Comparison of ENCODE assay signal across 1 cellular context in genomic region chr11:118401151-118401879, GRCh38.
TF ChIP-seq lines count a peak whose summit lies in the region.

A gene with protein sequence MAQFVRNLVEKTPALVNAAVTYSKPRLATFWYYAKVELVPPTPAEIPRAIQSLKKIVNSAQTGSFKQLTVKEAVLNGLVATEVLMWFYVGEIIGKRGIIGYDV (plus strand): TSS chr11:118401606. CDS start chr11:118401666, 60 bp downstream.

TF ChIP-seq in K562, 482 proteins besides CTCF, POLR2A, EP300 and RAD21 (continued from another document and continues in another):
- TF ChIP-seq MGA (IDR thresholded peaks at IDR 0.05) (0 out of 2 replicates have a peak, but pooled peaks have one; percentile 7), AFF4 (CRISPR knock-in tag; IDR thresholded peaks at IDR 0.05) (peak; percentile 84; the same call in 1 of the 2 replicates), ETV6 (IDR thresholded peaks at IDR 0.05; ENCODE audit: borderline replicate concordance in 1 of 2, low read depth in 2 of 2, low read length in 1 of 2) (no peak), ETV6 (CRISPR knock-in tag; IDR thresholded peaks at IDR 0.05; ENCODE audit: borderline replicate concordance) (no peak), ZMIZ1 (IDR thresholded peaks at IDR 0.05; ENCODE audit: low read depth in 2 of 2, low read length in 2 of 2) (no peak), ESRRA (IDR thresholded peaks at IDR 0.05; ENCODE audit: borderline replicate concordance, low read depth) (peak; percentile 96), CREB5 (CRISPR knock-in tag; IDR thresholded peaks at IDR 0.05) (0 out of 2 replicates have a peak, but pooled peaks have one; percentile 4), TAL1 (IDR thresholded peaks at IDR 0.05) (peak; percentile 43; the same call in 1 of the 2 replicates), ZNF175 (CRISPR knock-in tag; IDR thresholded peaks at IDR 0.05; ENCODE audit: low read depth) (no peak), E2F5 (CRISPR knock-in tag; IDR thresholded peaks at IDR 0.05) (0 out of 2 replicates have a peak, but pooled peaks have one; percentile 42), NFXL1 (CRISPR knock-in tag; IDR thresholded peaks at IDR 0.05) (no peak), KLF16 (IDR thresholded peaks at IDR 0.05) (no peak; the same call in 1 of the 2 replicates), FOXP1 (CRISPR knock-in tag; IDR thresholded peaks at IDR 0.05) (peak; percentile 78; the same call in 1 of the 2 replicates), CCAR2 (IDR thresholded peaks at IDR 0.05; ENCODE audit: low read depth, low read length) (no peak), KDM1A (IDR thresholded peaks at IDR 0.05) (peak in 1 of 2 experiments; percentile 43; a peak in 2 of 4 replicates), SMARCC2 (IDR thresholded peaks at IDR 0.05; ENCODE audit: low read depth) (no peak), TCF7 (IDR thresholded peaks at IDR 0.05; ENCODE audit: borderline replicate concordance) (peak; percentile 63; the same call in 1 of the 2 replicates), SRSF9 (IDR thresholded peaks at IDR 0.05; ENCODE audit: borderline replicate concordance, low read depth, low read length) (no peak), BDP1 (IDR thresholded peaks at IDR 0.05; ENCODE audit: insufficient read depth, insufficient read length) (no peak), SUPT5H (IDR thresholded peaks at IDR 0.05) (peak; percentile 76), JUNB (CRISPR knock-in tag; conservative IDR thresholded peaks at IDR 0.05) (no peak), NKRF (IDR thresholded peaks at IDR 0.05; ENCODE audit: borderline replicate concordance) (peak; percentile 88), COPS2 (conservative IDR thresholded peaks at IDR 0.05) (no peak), SMARCB1 (IDR thresholded peaks at IDR 0.05; ENCODE audit: insufficient read length, low read depth) (no peak)
- TF ChIP-seq, protein P1, sequence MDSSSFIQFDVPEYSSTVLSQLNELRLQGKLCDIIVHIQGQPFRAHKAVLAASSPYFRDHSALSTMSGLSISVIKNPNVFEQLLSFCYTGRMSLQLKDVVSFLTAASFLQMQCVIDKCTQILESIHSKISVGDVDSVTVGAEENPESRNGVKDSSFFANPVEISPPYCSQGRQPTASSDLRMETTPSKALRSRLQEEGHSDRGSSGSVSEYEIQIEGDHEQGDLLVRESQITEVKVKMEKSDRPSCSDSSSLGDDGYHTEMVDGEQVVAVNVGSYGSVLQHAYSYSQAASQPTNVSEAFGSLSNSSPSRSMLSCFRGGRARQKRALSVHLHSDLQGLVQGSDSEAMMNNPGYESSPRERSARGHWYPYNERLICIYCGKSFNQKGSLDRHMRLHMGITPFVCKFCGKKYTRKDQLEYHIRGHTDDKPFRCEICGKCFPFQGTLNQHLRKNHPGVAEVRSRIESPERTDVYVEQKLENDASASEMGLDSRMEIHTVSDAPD (CRISPR knock-in tag; IDR thresholded peaks at IDR 0.05) = no peak
